In the genomic region with DNA sequence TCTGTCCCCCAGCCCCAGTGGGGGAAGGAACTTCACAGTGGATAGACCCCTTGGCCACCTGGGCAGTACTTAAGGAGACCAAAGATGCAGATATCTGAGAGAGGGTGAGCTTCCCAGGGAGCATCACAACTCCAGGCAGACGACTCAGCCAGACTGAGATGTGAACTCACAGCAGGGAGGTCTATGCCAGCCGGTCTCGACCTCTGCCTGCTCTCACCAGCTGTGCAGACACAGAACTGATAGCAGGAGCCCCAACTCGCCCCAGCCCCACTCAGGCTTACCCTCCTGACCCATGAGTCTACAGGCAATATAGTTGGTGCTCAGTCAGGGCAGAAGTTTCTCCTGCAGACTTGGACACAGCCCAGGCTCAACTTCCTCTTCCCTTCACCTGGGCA, we compare ENCODE assay signal across 17 cellular contexts. TPM values are rescaled to one million over a fixed set of nuclear protein-coding genes. Genes with fewer than 3 reads are reported as not detected.
DNase-seq lines count a peak whose midpoint lies in the region; ATAC-seq and TF ChIP-seq lines count a peak whose summit lies in the region.
"Had no signal": no experiment of that assay in that cellular context is flagged by ENCODE, and none has a peak within 500 bp of the region (broad histone marks: within the 10 kb centered on the region; RNA-seq: fewer than 3 reads in every experiment).

No MANE protein-coding gene starts in this region.

- H3K9me3 Mint-ChIP-seq in neural crest cell: peaks cover 7% of the 10 kb centered on the region

- H3K27me3 Mint-ChIP-seq in neural crest cell (ENCODE audit: low read depth): peaks cover 29% of the 10 kb centered on the region

- H3K27ac Mint-ChIP-seq in neural crest cell (ENCODE audit: unreplicated experiment): peak overlapping the region; percentile 19
- H3K27ac Mint-ChIP-seq: activated naive CD8-positive, alpha-beta T cell had no signal

- no peaks in the 10 kb centered on the region for H3K4me1 Mint-ChIP-seq in neural crest cell

- intact Hi-C loops in heart right ventricle (cut with DNase I): no loop called here
- intact Hi-C loops in Right ventricle myocardium superior (cut with DNase I): no loop called here

- H3K27me3 ChIP-seq in heart right ventricle (no peaks in the 10 kb centered on the region), adipocyte (replicated peaks; ENCODE audit: control insufficient read depth, insufficient read depth, low read length) (no peaks in the 10 kb centered on the region)

- 27 to 31% methylated on average over 4 of the region's 4 CpGs for WGBS in heart right ventricle, 2 donors

- DNase-seq in heart right ventricle (no peak), Right ventricle myocardium superior (no peak), adipocyte (ENCODE audit: low read depth) (no peak), neural crest cell (ENCODE audit: low read depth, low spot score) (no peak), ureter (ENCODE audit: low spot score) (peak; percentile 34), cerebellar cortex (ENCODE audit: low spot score) (no peak), NCI-H2029 treated with DMSO at 0.1 percent for 48 hours (lab: John Stamatoyannopoulos, UW) (no peak)
- DNase-seq: activated CD4-positive, CD25-positive, alpha-beta regulatory T cell treated with anti-CD3 and anti-CD28 coated beads, Interleukin-2, amount 50 U/mL, for 72 hours; activated T-cell treated with anti-CD3 and anti-CD28 coated beads for 4 hours; Calu3; cerebellar nuclear complex; MV-4-11; NCI-H345 had no signal

- H3K36me3 ChIP-seq in heart right ventricle (no peaks in the 10 kb centered on the region), adipocyte (ENCODE audit: control insufficient read depth, insufficient read depth, low read length, severe bottlenecking) (no peaks in the 10 kb centered on the region)

- TF ChIP-seq CTCF in heart right ventricle (IDR thresholded peaks at IDR 0.05): no peak
- TF ChIP-seq CTCF in neural crest cell (conservative IDR thresholded peaks at IDR 0.05): no peak

- H3K9me3 ChIP-seq in heart right ventricle (peaks cover 0 to 9% (median 0%) of the 10 kb centered on the region in 11 donors), adipocyte (ENCODE audit: control insufficient read depth, low read length) (peaks cover 10% of the 10 kb centered on the region)

- ATAC-seq in heart right ventricle: peak in 3 of 8 donors; percentile 12 to 40 (median 18)
- ATAC-seq in Right ventricle myocardium superior (ENCODE audit: poor library complexity): no peak
- ATAC-seq in HG03025 (IDR thresholded peaks at IDR 0.05; ENCODE audit: low FRiP score, unreplicated experiment): no peak

- peak overlapping the region; percentile 7 for H3K9ac ChIP-seq in adipocyte (ENCODE audit: low read length)

- no peak overlapping the region for H3K4me3 Mint-ChIP-seq in neural crest cell
- H3K4me3 Mint-ChIP-seq: activated naive CD8-positive, alpha-beta T cell had no signal

- H3K4me1 ChIP-seq in heart right ventricle (peaks cover 4 to 38% (median 29%) of the 10 kb centered on the region in 9 donors), adipocyte (ENCODE audit: control insufficient read depth, insufficient read depth, low read length) (peaks cover 51% of the 10 kb centered on the region)

- no peak overlapping the region for H3K4me3 ChIP-seq in heart right ventricle
- H3K4me3 ChIP-seq in adipocyte (ENCODE audit: low read length): no peak overlapping the region

- H3K27ac ChIP-seq in heart right ventricle: peak overlapping the region in 6 of 10 donors; percentile 4 to 52 (median 42)

- peaks cover 3% of the 10 kb centered on the region for H3K36me3 Mint-ChIP-seq in neural crest cell (ENCODE audit: low read depth)
- H3K36me3 Mint-ChIP-seq: activated naive CD8-positive, alpha-beta T cell had no signal

RNA-seq across cellular contexts. Expression of a gene that starts 29.7 kb away (rescaled TPM):
- total RNA-seq in heart right ventricle (not detected), Right ventricle myocardium superior (not detected), neural crest cell (not detected in 2 replicates), ureter (not detected)
- not detected for polyA plus RNA-seq in heart right ventricle
- total RNA-seq: Calu3; kidney epithelial cell; T-helper 1 cell treated with Interleukin-12 subunit alpha and Interleukin-12 subunit beta and Interleukin-4 antibody, amounts not matched to agents 30 ng/mL and 1 ng/mL, for 36 hours had no signal

RNA-seq across cellular contexts. Expression of a gene that starts 47.9 kb away (rescaled TPM):
- total RNA-seq in heart right ventricle (10 to 100 TPM in 2 of 10 donors, 1 to 10 TPM in 8; 5.5 to 19.6 (median 8.2) TPM), Right ventricle myocardium superior (6.3 TPM), neural crest cell (9.9 and 11.0 TPM in 2 replicates), ureter (44.0 TPM)
- polyA plus RNA-seq in heart right ventricle: 10 to 100 TPM in 1 of 2 donors, 1 to 10 TPM in 1; 2.6 to 32.7 TPM
